ENCODE assay signal across 9 cellular contexts in genomic region chr5:126656397-126657007, GRCh38. TPM values are rescaled to one million over a fixed set of nuclear protein-coding genes. Genes with fewer than 3 reads are reported as not detected.
DNase-seq lines count a peak whose midpoint lies in the region; ATAC-seq and TF ChIP-seq lines count a peak whose summit lies in the region.
"Had no signal": no experiment of that assay in that cellular context is flagged by ENCODE, and none has a peak within 500 bp of the region (broad histone marks: within the 10 kb centered on the region; RNA-seq: fewer than 3 reads in every experiment).

No MANE protein-coding gene starts in this region.

- CTCF ChIA-PET in BJ (lab: Yijun Ruan, JAX) = interaction anchor here (0.9 to 3.6 kb wide), 8 partner anchors 17 to 154 kb away, joined by 3 to 28 read pairs (median 6); partner anchors contain the start of gene LMNB1

- DNase-seq in BJ (ENCODE audit: low read depth) (no peak), NCI-H748 treated with DMSO at 0.1 percent for 48 hours (lab: John Stamatoyannopoulos, UW) (peak; percentile 16), lung (ENCODE audit: low spot score) (no peak)
- peak; percentile 15 for DNase-seq in central memory CD4-positive, alpha-beta T cell
- DNase-seq in NK-92 treated with Interleukin-12 subunit alpha and Interleukin-12 subunit beta, amount 100 ng/mL, for 24 hours (lab: John Stamatoyannopoulos, UW) = no peak

- POLR2A ChIA-PET in BJ (lab: Charles Lee) = no interaction called here

- H3K4me1 ChIP-seq in lung (ENCODE audit: control insufficient read depth in 2 of 2, insufficient read depth in 2 of 2, low read length in 2 of 2) = no peaks in the 10 kb centered on the region

- no peak for ATAC-seq in lung (ENCODE audit: insufficient read depth, low FRiP score)
- ATAC-seq in GM21515 (IDR thresholded peaks at IDR 0.05; ENCODE audit: unreplicated experiment) = no peak
- ATAC-seq in GM18511 (IDR thresholded peaks at IDR 0.05; ENCODE audit: unreplicated experiment) = no peak

- H3K4me3 ChIP-seq in BJ (ENCODE audit: low read depth, low read length) = no peak overlapping the region
- no peak overlapping the region for H3K4me3 ChIP-seq in lung
- H3K4me3 ChIP-seq: SJSA1 had no signal

- 4 to 6% methylated on average over 5 of the region's 5 CpGs for WGBS in lung, 2 donors

- TF ChIP-seq CTCF in BJ (IDR thresholded peaks at IDR 0.05; ENCODE audit: insufficient read depth, low read depth, low read length) = peak; percentile 89
- TF ChIP-seq CTCF in GM12872 (IDR thresholded peaks at IDR 0.05; ENCODE audit: insufficient read depth, low read depth, low read length) = peak; percentile 78
- TF ChIP-seq CTCF in lung (IDR thresholded peaks at IDR 0.05; ENCODE audit: control extremely low read depth, extremely low read depth) = peak; percentile 66

- no peak overlapping the region for H3K27ac ChIP-seq in lung (ENCODE audit: low read depth in 1 of 2, low read length in 1 of 2)
- H3K27ac ChIP-seq: SJSA1 had no signal

- H3K36me3 ChIP-seq in BJ (ENCODE audit: control insufficient read depth, insufficient read depth, low read length) (no peaks in the 10 kb centered on the region), lung (ENCODE audit: control insufficient read depth in 2 of 2, insufficient read depth in 2 of 2, low read length in 2 of 2) (no peaks in the 10 kb centered on the region)
- H3K36me3 ChIP-seq: SJSA1 had no signal

- H3K27me3 ChIP-seq in BJ (ENCODE audit: control insufficient read depth, insufficient read depth, low read length) (no peaks in the 10 kb centered on the region), lung (ENCODE audit: control insufficient read depth, insufficient read depth) (no peaks in the 10 kb centered on the region)
- H3K27me3 ChIP-seq: SJSA1 had no signal

- H3K9me3 ChIP-seq in lung (ENCODE audit: control insufficient read depth in 2 of 2, insufficient read depth in 1 of 2, low read length in 1 of 2) = no peaks in the 10 kb centered on the region
- H3K9me3 ChIP-seq: SJSA1 had no signal

RNA-seq across cellular contexts. Expression of gene PHAX, which starts 55.8 kb away (rescaled TPM):
- polyA plus RNA-seq in BJ (2011; rRNA removed) = 40.7 and 41.6 TPM in 2 replicates
- 27.9 and 29.0 TPM in 2 replicates for polyA minus RNA-seq in BJ (2011; rRNA and poly(A)+ RNA removed)
- 10 to 100 TPM; 20.1 to 57.3 TPM for total RNA-seq in lung
- polyA plus RNA-seq in lung = 10 to 100 TPM; 12.8 to 15.8 TPM

Comparison
In these comparisons a context has a peak if more than half of its experiments do, and no peak if none do; other contexts are left out.
1. DNase-seq: peak in NCI-H748 treated with DMSO at 0.1 percent for 48 hours (single experiment) and central memory CD4-positive, alpha-beta T cell (single experiment); none in BJ (single experiment), lung (single experiment) and NK-92 treated with Interleukin-12 subunit alpha and Interleukin-12 subunit beta, amount 100 ng/mL, for 24 hours (single experiment).
2. Peak in every context shown above with its lines, with median percentiles within 50 percentile points of each other: CTCF ChIP-seq.